In genomic region chr9:16343249-16344237, GRCh38 we compare ENCODE assay signal across 13 cellular contexts.
A peak's percentile ranks its signal among the peaks of the same experiment; 100 is the strongest.
DNase-seq lines count a peak whose midpoint lies in the region; ATAC-seq, FAIRE-seq and TF ChIP-seq lines count a peak whose summit lies in the region.
"Had no signal": no experiment of that assay in that cellular context is flagged by ENCODE, and none has a peak within 500 bp of the region (broad histone marks: within the 10 kb centered on the region; RNA-seq: fewer than 3 reads in every experiment).

No MANE protein-coding gene starts in this region.

- no peaks in the 10 kb centered on the region for H3K9me3 ChIP-seq in mesenchymal stem cell (ENCODE audit: control insufficient read depth, low read length)
- H3K9me3 ChIP-seq in smooth muscle cell (replicated peaks; ENCODE audit: low read depth) = no peaks in the 10 kb centered on the region

- H3K27ac ChIP-seq in epithelial cell of prostate = no peak overlapping the region
- H3K27ac ChIP-seq in mesenchymal stem cell (ENCODE audit: low read length, poor library complexity, severe bottlenecking) = no peak overlapping the region
- peak overlapping the region; percentile 86 for H3K27ac ChIP-seq in smooth muscle cell (ENCODE audit: low read depth)

- H3K4me2 ChIP-seq in mesenchymal stem cell (ENCODE audit: low read length, poor library complexity, severe bottlenecking) (no peak overlapping the region), smooth muscle cell (no peak overlapping the region)

- no peak overlapping the region for H3K18ac ChIP-seq in mesenchymal stem cell (ENCODE audit: low read depth in 1 of 2, low read length in 2 of 2)

- peak overlapping the region; percentile 17 for H2AK5ac ChIP-seq in mesenchymal stem cell (ENCODE audit: low read length, severe bottlenecking)

- TF ChIP-seq CTCF in smooth muscle cell (IDR thresholded peaks at IDR 0.05; ENCODE audit: borderline replicate concordance, insufficient read depth, poor library complexity, severe bottlenecking) (no peak), D721Med (IDR thresholded peaks at IDR 0.05; ENCODE audit: insufficient read depth, missing control alignments) (no peak)

- H3F3A ChIP-seq in smooth muscle cell (ENCODE audit: low read depth) = no peaks in the 10 kb centered on the region

- H3K14ac ChIP-seq in mesenchymal stem cell (ENCODE audit: low read length in 2 of 2) = no peak overlapping the region

- no peak for FAIRE-seq in D721Med (lab: Jason Lieb, UNC)
- FAIRE-seq: small intestine had no signal

- H3K4me3 ChIP-seq in mesenchymal stem cell (ENCODE audit: insufficient read depth in 1 of 2, low read depth in 1 of 2, low read length in 2 of 2) (no peak overlapping the region), smooth muscle cell (no peak overlapping the region)

- H4K91ac ChIP-seq in mesenchymal stem cell (ENCODE audit: low read length) = no peak overlapping the region

- no peaks in the 10 kb centered on the region for H3K79me1 ChIP-seq in mesenchymal stem cell (replicated peaks; ENCODE audit: low read length, poor library complexity, severe bottlenecking)

- H3K79me2 ChIP-seq in smooth muscle cell (ENCODE audit: low read depth) = no peaks in the 10 kb centered on the region

- H3K4me1 ChIP-seq in mesenchymal stem cell (ENCODE audit: control insufficient read depth, insufficient read depth, low read depth, low read length) = peaks cover 2% of the 10 kb centered on the region
- peaks cover 16% of the 10 kb centered on the region for H3K4me1 ChIP-seq in smooth muscle cell (ENCODE audit: low read depth)

- H2BK12ac ChIP-seq in mesenchymal stem cell (ENCODE audit: low read length in 2 of 2) = no peak overlapping the region

- H3K9ac ChIP-seq in mesenchymal stem cell (ENCODE audit: low read length) (peak overlapping the region; percentile 64), smooth muscle cell (ENCODE audit: low read depth) (peak overlapping the region; percentile 6)

- no peak overlapping the region for H2BK15ac ChIP-seq in mesenchymal stem cell (ENCODE audit: low read depth, poor library complexity, severe bottlenecking)

- H2BK5ac ChIP-seq in mesenchymal stem cell (ENCODE audit: low read depth, low read length, poor library complexity, severe bottlenecking) = no peak overlapping the region

- no peak for ATAC-seq in GM18505 (IDR thresholded peaks at IDR 0.05; ENCODE audit: unreplicated experiment)
- ATAC-seq in GM21576 (IDR thresholded peaks at IDR 0.05; ENCODE audit: unreplicated experiment) = no peak
- ATAC-seq: stimulated activated naive B cell treated with anti-CD40 and anti-IgM and Interleukin-4, amounts not matched to agents 10 μg/mL and 1 μg/mL and 100 μg/mL, for 72 hours had no signal

- WGBS in mesenchymal stem cell = 84% methylated on average over 11 of the region's 12 CpGs
- 76% methylated on average over 12 of the region's 12 CpGs for WGBS in smooth muscle cell (ENCODE audit: low lambda C conversion rate)

- no peak overlapping the region for H2BK120ac ChIP-seq in mesenchymal stem cell (ENCODE audit: low read depth, low read length)

- H3K23ac ChIP-seq in mesenchymal stem cell (ENCODE audit: low read length in 2 of 2) = no peak overlapping the region

- H3K36me3 ChIP-seq in mesenchymal stem cell (ENCODE audit: control insufficient read depth in 1 of 2, insufficient read depth in 2 of 2, low read depth in 1 of 2, low read length in 2 of 2) = no peaks in the 10 kb centered on the region
- no peaks in the 10 kb centered on the region for H3K36me3 ChIP-seq in smooth muscle cell (ENCODE audit: low read depth)

- H4K20me1 ChIP-seq in smooth muscle cell (ENCODE audit: low read depth) = no peaks in the 10 kb centered on the region

- TF ChIP-seq POLR2A in GM18505 (IDR thresholded peaks at IDR 0.05; ENCODE audit: borderline replicate concordance, extremely low read depth, insufficient read depth, insufficient read length) = no peak

- peak; percentile 10 for DNase-seq in LHCN-M2 (ENCODE audit: low read depth)
- DNase-seq in epithelial cell of prostate (ENCODE audit: low read depth, low spot score) = peak; percentile 14
- peak; percentile 8 for DNase-seq in mesenchymal stem cell
- DNase-seq in smooth muscle cell (lab: John Stamatoyannopoulos, UW; ENCODE audit: unreplicated experiment) = no peak
- DNase-seq in stimulated activated CD4-positive, alpha-beta T cell treated with anti-CD3 and anti-CD28 coated beads, Interleukin-4, amount 100 ng/mL, for 4 hours = no peak
- DNase-seq in D721Med (ENCODE audit: insufficient read length, low spot score) = no peak
- DNase-seq: activated CD8-positive, alpha-beta memory T cell treated with anti-CD3 and anti-CD28 coated beads for 24 hours; amygdala; H9; small intestine; stimulated activated naive B cell treated with anti-CD40 and anti-IgM and Interleukin-4, amounts not matched to agents 10 μg/mL and 1 μg/mL and 100 μg/mL, for 72 hours had no signal

- H2AFZ ChIP-seq in mesenchymal stem cell (ENCODE audit: low read depth, low read length) (no peak overlapping the region), smooth muscle cell (ENCODE audit: low read depth) (no peak overlapping the region)

- no peak overlapping the region for H3K4ac ChIP-seq in mesenchymal stem cell (ENCODE audit: low read depth in 1 of 2, low read length in 2 of 2)

- H3K27me3 ChIP-seq in mesenchymal stem cell (ENCODE audit: control insufficient read depth in 1 of 2, insufficient read depth in 1 of 2, low read length in 2 of 2) (no peaks in the 10 kb centered on the region), smooth muscle cell (ENCODE audit: low read depth) (no peaks in the 10 kb centered on the region)

- H4K8ac ChIP-seq in mesenchymal stem cell (ENCODE audit: low read length) = no peak overlapping the region

Comparison
In these comparisons a context has a peak if more than half of its experiments do, and no peak if none do; other contexts are left out.
1. DNase-seq: peak in LHCN-M2 (single experiment), epithelial cell of prostate (single experiment) and mesenchymal stem cell (single experiment); none in smooth muscle cell (single experiment), stimulated activated CD4-positive, alpha-beta T cell treated with anti-CD3 and anti-CD28 coated beads, Interleukin-4, amount 100 ng/mL, for 4 hours (0 of 2) and D721Med (single experiment).